8 cellular contexts compared by ENCODE assay signal in the genomic region with DNA sequence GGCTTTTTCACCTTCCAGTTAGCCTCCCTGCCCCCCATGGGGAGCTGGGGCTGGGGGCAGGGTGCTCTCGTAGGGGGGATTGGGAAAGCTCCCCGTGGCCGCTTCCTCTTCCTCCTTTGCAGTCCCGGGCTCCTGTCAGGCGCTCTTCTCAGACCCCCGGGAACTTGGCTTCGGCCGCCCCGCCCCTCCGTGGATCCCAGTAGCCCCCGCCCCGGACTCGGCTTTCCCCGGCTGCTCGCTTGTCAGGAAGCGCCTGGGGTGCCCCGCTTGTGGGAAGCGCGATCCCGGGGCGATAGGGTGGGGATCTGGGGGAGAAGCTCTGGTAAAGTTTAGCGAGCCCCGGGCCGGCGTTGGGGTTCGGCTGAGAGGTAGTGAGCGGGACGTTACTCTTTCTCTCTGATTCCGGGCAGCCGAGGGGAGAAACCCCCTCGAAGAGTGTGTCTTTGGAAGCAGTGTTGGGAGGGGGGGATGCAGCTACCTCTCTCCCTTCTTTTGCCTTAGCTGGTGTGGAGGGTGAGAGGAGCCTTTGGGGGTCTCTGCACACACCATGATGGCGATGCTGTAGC. TPM values are rescaled to one million over a fixed set of nuclear protein-coding genes. Genes with fewer than 3 reads are reported as not detected.
DNase-seq lines count a peak whose midpoint lies in the region; ATAC-seq and TF ChIP-seq lines count a peak whose summit lies in the region.

No MANE protein-coding gene starts in this region.

- H3K4me1 ChIP-seq in DND-41 (ENCODE audit: insufficient read depth, low read length), result peaks cover 32% of the 10 kb centered on the region
- H3K4me1 ChIP-seq in GM23248 (ENCODE audit: insufficient read depth), result peaks cover 19% of the 10 kb centered on the region
- peaks cover 0 to 18% (median 8%) of the 10 kb centered on the region in 4 donors for H3K4me1 ChIP-seq in right lobe of liver

- no peak for TF ChIP-seq POLR2A in right lobe of liver (IDR thresholded peaks at IDR 0.05)

- H3K9me3 Mint-ChIP-seq in dendritic cell treated with granulocyte-macrophage colony-stimulating factor and Interleukin-4, amounts not matched to agents 40 ng/mL and 50 ng/mL, for 4 days, result no peaks in the 10 kb centered on the region

- peak overlapping the region; percentile 65 for H2AFZ ChIP-seq in DND-41 (ENCODE audit: low read depth, low read length)
- H2AFZ ChIP-seq in GM23248, result peak overlapping the region; percentile 84

- peak overlapping the region; percentile 72 for H3K27ac ChIP-seq in DND-41 (ENCODE audit: low read length)
- H3K27ac ChIP-seq in GM23248, result peak overlapping the region; percentile 69
- H3K27ac ChIP-seq in right lobe of liver, result peak overlapping the region; percentile 85 to 91 (median 89)

- DNase-seq in DND-41 (peak; percentile 56), GM23248 (peak; percentile 69), NCI-H1105 (lab: John Stamatoyannopoulos, UW) (peak; percentile 75), right lobe of liver (peak; percentile 73 to 81 (median 75)), NCI-H187 (lab: John Stamatoyannopoulos, UW) (no peak)
- DNase-seq in activated CD4-positive, CD25-positive, alpha-beta regulatory T cell treated with anti-CD3 and anti-CD28 coated beads, Interleukin-2, amount 50 U/mL, for 16 hours (ENCODE audit: low read depth, low spot score), result peak; percentile 2
- peak; percentile 22 to 32 for DNase-seq in stimulated activated CD8-positive, alpha-beta memory T cell treated with anti-CD3 and anti-CD28 coated beads, Interleukin-2, amount 100 ng/mL, for 48 hours (ENCODE audit: low read depth in 2 of 2)

- H3K4me3 Mint-ChIP-seq in dendritic cell treated with granulocyte-macrophage colony-stimulating factor and Interleukin-4, amounts not matched to agents 40 ng/mL and 50 ng/mL, for 4 days, result peak overlapping the region; percentile 86

- H3K36me3 Mint-ChIP-seq in dendritic cell treated with granulocyte-macrophage colony-stimulating factor and Interleukin-4, amounts not matched to agents 40 ng/mL and 50 ng/mL, for 4 days (ENCODE audit: low read depth), result peaks cover 36% of the 10 kb centered on the region

- in situ Hi-C loops in GM23248 (cut with MboI), result no loop called here

- H3K9me3 ChIP-seq in DND-41 (ENCODE audit: insufficient read depth, low read length, severe bottlenecking), result no peaks in the 10 kb centered on the region
- H3K9me3 ChIP-seq in GM23248 (ENCODE audit: low read depth), result no peaks in the 10 kb centered on the region
- H3K9me3 ChIP-seq in right lobe of liver, result no peaks in the 10 kb centered on the region

- intact Hi-C loops in dendritic cell treated with granulocyte-macrophage colony-stimulating factor and Interleukin-4, amounts not matched to agents 40 ng/mL and 50 ng/mL, for 4 days (cut with micrococcal nuclease), result loop anchor here (5.0 kb wide), 3 partner anchors 47 to 192 kb away; no protein-coding TSS in a partner anchor
- intact Hi-C loops in right lobe of liver (cut with DNase I), result no loop called here

- no peaks in the 10 kb centered on the region for H3K27me3 Mint-ChIP-seq in dendritic cell treated with granulocyte-macrophage colony-stimulating factor and Interleukin-4, amounts not matched to agents 40 ng/mL and 50 ng/mL, for 4 days

- H3K9me2 ChIP-seq in GM23248 (ENCODE audit: insufficient read depth), result no peaks in the 10 kb centered on the region

- H3K4me2 ChIP-seq in DND-41 (ENCODE audit: insufficient read depth, low read length) (peak overlapping the region; percentile 67), GM23248 (ENCODE audit: unreplicated experiment) (peak overlapping the region; percentile 97)

- peak overlapping the region; percentile 82 for H3K9ac ChIP-seq in DND-41 (ENCODE audit: low read depth, low read length)
- H3K9ac ChIP-seq in GM23248, result peak overlapping the region; percentile 92

- peak; percentile 41 for ATAC-seq in DND-41 (ENCODE audit: insufficient read depth, low read depth)
- ATAC-seq in right lobe of liver, result peak; percentile 49 to 72 (median 66)

- H3K4me1 Mint-ChIP-seq in dendritic cell treated with granulocyte-macrophage colony-stimulating factor and Interleukin-4, amounts not matched to agents 40 ng/mL and 50 ng/mL, for 4 days (ENCODE audit: low read depth), result peaks cover 32% of the 10 kb centered on the region

- H3K36me3 ChIP-seq in DND-41 (ENCODE audit: insufficient read depth, low read length) (no peaks in the 10 kb centered on the region), GM23248 (ENCODE audit: low read depth) (no peaks in the 10 kb centered on the region), right lobe of liver (no peaks in the 10 kb centered on the region)

- WGBS in GM23248 (ENCODE audit: low coverage in 1 of 2, low lambda C conversion rate in 2 of 2, missing lambda C conversion rate in 2 of 2), 2 experiments, result 1 to 5% methylated on average over 19 to 32 of the region's 32 CpGs
- 2% methylated on average over 10 of the region's 32 CpGs for WGBS in right lobe of liver (ENCODE audit: insufficient coverage, low coverage, low lambda C conversion rate, missing lambda C conversion rate)

- peaks cover 40% of the 10 kb centered on the region for H4K20me1 ChIP-seq in DND-41 (ENCODE audit: insufficient read depth, low read length)
- H4K20me1 ChIP-seq in GM23248 (ENCODE audit: insufficient read depth), result peaks cover 22% of the 10 kb centered on the region; the same call in 1 of the 2 replicates

- H3F3A ChIP-seq in GM23248 (ENCODE audit: insufficient read depth), result 0 out of 2 replicates have a peak, but pooled peaks cover 4% of the 10 kb centered on the region

- H3K27me3 ChIP-seq in DND-41 (ENCODE audit: insufficient read depth, low read length, poor library complexity) (no peaks in the 10 kb centered on the region), GM23248 (replicated peaks; ENCODE audit: insufficient read depth) (no peaks in the 10 kb centered on the region), right lobe of liver (no peaks in the 10 kb centered on the region)

- H3K4me3 ChIP-seq in DND-41 (ENCODE audit: low read depth in 1 of 2, low read length in 2 of 2), result peak overlapping the region; percentile 56 to 89
- peak overlapping the region; percentile 91 for H3K4me3 ChIP-seq in GM23248
- H3K4me3 ChIP-seq in right lobe of liver, result peak overlapping the region; percentile 79 to 87 (median 82)

- TF ChIP-seq CTCF in DND-41 (IDR thresholded peaks at IDR 0.05; ENCODE audit: borderline replicate concordance, extremely low read depth, low read length, poor library complexity, severe bottlenecking), result no peak
- TF ChIP-seq CTCF in right lobe of liver (IDR thresholded peaks at IDR 0.05), result no peak

- peaks cover 56% of the 10 kb centered on the region for H3K79me2 ChIP-seq in DND-41 (ENCODE audit: insufficient read depth, low read length)
- peaks cover 56% of the 10 kb centered on the region for H3K79me2 ChIP-seq in GM23248 (ENCODE audit: insufficient read depth)

- H3K27ac Mint-ChIP-seq in dendritic cell treated with granulocyte-macrophage colony-stimulating factor and Interleukin-4, amounts not matched to agents 40 ng/mL and 50 ng/mL, for 4 days, result peak overlapping the region; percentile 93

RNA-seq across cellular contexts. Expression of a gene that starts 0.6 kb away (rescaled TPM):
- 10.9 and 14.8 TPM in 2 replicates for total RNA-seq in GM23248 (2014; rRNA removed; shearing (Covaris generic))
- 32.3 and 34.4 TPM in 2 replicates for polyA plus RNA-seq in GM23248 (2016; fragmentation: Nextera tagmentation; extraction: Ambion mirVana)
- total RNA-seq in right lobe of liver, result 10 to 100 TPM in 5 of 6 experiments, 1 to 10 TPM in 1; 8.1 to 17.3 (median 13.1) TPM

Comparison
In these comparisons a context has a peak if more than half of its experiments do, and no peak if none do; other contexts are left out.
1. DNase-seq: peak in DND-41 (single experiment), GM23248 (single experiment), NCI-H1105 (single experiment), activated CD4-positive, CD25-positive, alpha-beta regulatory T cell treated with anti-CD3 and anti-CD28 coated beads, Interleukin-2, amount 50 U/mL, for 16 hours (single experiment), right lobe of liver (3 of 3) and stimulated activated CD8-positive, alpha-beta memory T cell treated with anti-CD3 and anti-CD28 coated beads, Interleukin-2, amount 100 ng/mL, for 48 hours (2 of 2); none in NCI-H187 (0 of 2).
2. Peak in every context shown above with its lines, with median percentiles within 50 percentile points of each other: H3K27ac ChIP-seq and H3K4me3 ChIP-seq.